ENCODE assay signal across 8 cellular contexts in the genomic region with DNA sequence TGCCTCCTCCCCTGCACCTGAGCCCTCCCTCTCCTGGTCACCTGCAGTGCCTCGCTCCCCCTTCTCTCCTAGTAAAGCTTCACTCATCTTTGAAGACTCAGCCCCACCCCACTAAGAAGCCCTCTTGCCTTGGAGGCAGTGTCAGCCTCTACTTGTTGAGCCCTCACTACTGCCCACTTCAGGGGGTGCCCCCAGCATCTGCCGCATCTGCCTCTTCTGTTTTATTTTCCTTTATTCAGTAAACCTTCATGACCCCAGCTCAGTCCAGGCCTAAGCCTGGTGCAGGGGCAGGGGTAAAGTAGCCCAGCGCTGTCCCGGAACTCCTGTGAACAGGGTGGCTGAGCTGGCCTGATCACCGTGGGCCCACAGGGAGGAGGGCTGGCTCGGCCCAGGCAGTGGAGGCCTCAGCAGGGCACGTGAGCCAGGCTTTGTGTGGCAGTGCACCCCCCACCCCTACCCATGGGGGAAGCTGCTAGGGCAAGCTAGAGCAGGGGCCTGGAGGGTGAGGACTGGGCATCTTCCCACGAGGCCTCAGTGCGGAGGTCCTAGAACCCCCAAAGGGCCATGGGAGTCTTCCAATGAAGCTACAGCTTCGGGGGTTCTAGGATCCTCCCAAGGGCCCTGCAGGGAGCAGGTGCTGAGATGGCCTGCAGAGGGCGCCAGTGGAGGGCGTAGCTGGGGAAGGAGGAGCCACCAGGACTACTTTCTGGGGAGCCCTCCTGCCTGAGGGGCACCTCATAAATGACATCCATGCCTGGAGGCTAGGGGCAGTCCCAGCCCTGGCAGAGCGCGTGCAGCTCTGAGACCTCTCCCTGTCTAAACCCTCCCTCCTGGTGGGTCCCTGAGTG. TPM values are rescaled to one million over a fixed set of nuclear protein-coding genes. Genes with fewer than 3 reads are reported as not detected.
A peak's percentile ranks its signal among the peaks of the same experiment; 100 is the strongest.
DNase-seq lines count a peak whose midpoint lies in the region; ATAC-seq and TF ChIP-seq lines count a peak whose summit lies in the region.

No MANE protein-coding gene starts in this region.

- ATAC-seq in activated CD4-positive, alpha-beta T cell treated with anti-CD3 and anti-CD28 coated beads for 36 hours = peak; percentile 61
- ATAC-seq in GM21360 (IDR thresholded peaks at IDR 0.05; ENCODE audit: unreplicated experiment) (no peak), HG03342 (IDR thresholded peaks at IDR 0.05; ENCODE audit: unreplicated experiment) (no peak)

- intact Hi-C loops in activated CD4-positive, alpha-beta T cell treated with anti-CD3 and anti-CD28 coated beads for 36 hours (cut with DNase I, micrococcal nuclease) = no loop called here

- H3K4me1 Mint-ChIP-seq in activated CD4-positive, alpha-beta T cell treated with anti-CD3 and anti-CD28 coated beads for 36 hours = no peaks in the 10 kb centered on the region
- H3K4me1 Mint-ChIP-seq in neural crest cell = peaks cover 11% of the 10 kb centered on the region

- TF ChIP-seq CTCF in epithelial cell of esophagus (IDR thresholded peaks at IDR 0.05; ENCODE audit: insufficient read depth, low read depth, low read length, missing control alignments) (peak; percentile 60), neural crest cell (conservative IDR thresholded peaks at IDR 0.05) (peak; percentile 67)

- CTCF ChIA-PET in activated CD4-positive, alpha-beta T cell treated with anti-CD3 and anti-CD28 coated beads for 36 hours (lab: Charles Lee) = interaction anchor here (0.6 to 6.7 kb wide), 19 partner anchors 11 to 1197 kb away, joined by 3 to 44 read pairs (median 4); no protein-coding TSS in a partner anchor

- H3K4me3 Mint-ChIP-seq in activated CD4-positive, alpha-beta T cell treated with anti-CD3 and anti-CD28 coated beads for 36 hours = no peak overlapping the region
- H3K4me3 Mint-ChIP-seq in neural crest cell = peak overlapping the region; percentile 44

- POLR2A ChIA-PET in activated CD4-positive, alpha-beta T cell treated with anti-CD3 and anti-CD28 coated beads for 36 hours (lab: Charles Lee) = no interaction called here

- DNase-seq in activated T-cell treated with anti-CD3 and anti-CD28 coated beads for 1 hour (ENCODE audit: low read depth) (peak; percentile 41), activated T-cell treated with anti-CD3 and anti-CD28 coated beads for 4 hours (no peak), epithelial cell of esophagus (ENCODE audit: low read depth) (no peak), neural crest cell (ENCODE audit: low read depth, low spot score) (peak; percentile 47), NK-92 (lab: John Stamatoyannopoulos, UW; ENCODE audit: unreplicated experiment) (no peak)
- peak; percentile 80 for DNase-seq in activated CD4-positive, alpha-beta T cell treated with anti-CD3 and anti-CD28 coated beads for 36 hours

- H3K9me3 Mint-ChIP-seq in activated CD4-positive, alpha-beta T cell treated with anti-CD3 and anti-CD28 coated beads for 36 hours (ENCODE audit: low read depth) = no peaks in the 10 kb centered on the region
- H3K9me3 Mint-ChIP-seq in neural crest cell = no peaks in the 10 kb centered on the region

- peaks cover 49% of the 10 kb centered on the region for H3K36me3 Mint-ChIP-seq in activated CD4-positive, alpha-beta T cell treated with anti-CD3 and anti-CD28 coated beads for 36 hours (ENCODE audit: low read depth)
- H3K36me3 Mint-ChIP-seq in neural crest cell (ENCODE audit: low read depth) = peaks cover 10% of the 10 kb centered on the region

- H3K27ac Mint-ChIP-seq in activated CD4-positive, alpha-beta T cell treated with anti-CD3 and anti-CD28 coated beads for 36 hours = no peak overlapping the region
- no peak overlapping the region for H3K27ac Mint-ChIP-seq in neural crest cell (ENCODE audit: unreplicated experiment)

- H3K27me3 Mint-ChIP-seq in activated CD4-positive, alpha-beta T cell treated with anti-CD3 and anti-CD28 coated beads for 36 hours = no peaks in the 10 kb centered on the region
- H3K27me3 Mint-ChIP-seq in neural crest cell (ENCODE audit: low read depth) = peaks cover 7% of the 10 kb centered on the region

- no peak overlapping the region for H3K4me3 ChIP-seq in epithelial cell of esophagus (ENCODE audit: low read length)

RNA-seq across cellular contexts. Expression of gene TSPAN3, which starts 36.1 kb away (rescaled TPM):
- 10 to 100 TPM; 26.2 to 28.4 TPM for total RNA-seq in activated CD4-positive, alpha-beta T cell treated with anti-CD3 and anti-CD28 coated beads for 36 hours
- 258 and 259 TPM in 2 replicates for total RNA-seq in neural crest cell

RNA-seq across cellular contexts. Expression of gene PSTPIP1, which starts 39.9 kb away (rescaled TPM):
- total RNA-seq in activated CD4-positive, alpha-beta T cell treated with anti-CD3 and anti-CD28 coated beads for 36 hours = 100 to 1,000 TPM; 100 to 125 TPM
- total RNA-seq in neural crest cell = 0.84 and 1.5 TPM in 2 replicates

Comparison
In these comparisons a context has a peak if more than half of its experiments do, and no peak if none do; other contexts are left out.
1. DNase-seq: peak in activated T-cell treated with anti-CD3 and anti-CD28 coated beads for 1 hour (single experiment), activated CD4-positive, alpha-beta T cell treated with anti-CD3 and anti-CD28 coated beads for 36 hours (single experiment) and neural crest cell (single experiment); none in activated T-cell treated with anti-CD3 and anti-CD28 coated beads for 4 hours (single experiment), epithelial cell of esophagus (single experiment) and NK-92 (single experiment).
2. RNA of gene PSTPIP1, which starts 39.9 kb away (total RNA-seq): 100 to 125 TPM in activated CD4-positive, alpha-beta T cell treated with anti-CD3 and anti-CD28 coated beads for 36 hours; 0.84 to 1.5 TPM in neural crest cell; every median in the first group is over 10 times any median in the second.